2 cellular contexts compared by ENCODE assay signal in genomic region chr5:124869481-124870033, GRCh38.
TF ChIP-seq lines count a peak whose summit lies in the region.

No MANE protein-coding gene starts in this region.

TF ChIP-seq in IMR-90, 13 proteins besides CTCF, POLR2A, EP300 and RAD21 (continued from another document):
- TF ChIP-seq USF2 (IDR thresholded peaks at IDR 0.05; ENCODE audit: low read depth, low read length): no peak

TF ChIP-seq in SK-N-SH treated with all-trans-retinoic acid at 6 μM for 48 hours, 23 proteins besides CTCF, POLR2A, EP300 and RAD21 (continued from another document):
- TF ChIP-seq PATZ1 (CRISPR knock-in tag; IDR thresholded peaks at IDR 0.05; ENCODE audit: borderline replicate concordance): no peak
- peak; percentile 69; the same call in 1 of the 2 replicates for TF ChIP-seq CREB5 (CRISPR knock-in tag; IDR thresholded peaks at IDR 0.05; ENCODE audit: low read depth)
- peak; percentile 50; the same call in 1 of the 2 replicates for TF ChIP-seq TCF4 (CRISPR knock-in tag; IDR thresholded peaks at IDR 0.05; ENCODE audit: borderline replicate concordance)
- TF ChIP-seq ESRRG (CRISPR knock-in tag; IDR thresholded peaks at IDR 0.05): 0 out of 2 replicates have a peak, but pooled peaks have one; percentile 32
